In genomic region chr2:96538487-96539214, GRCh38 we compare ENCODE assay signal across 1 cellular context.
TF ChIP-seq lines count a peak whose summit lies in the region.

No MANE protein-coding gene starts in this region.

TF ChIP-seq in H1, 55 proteins besides CTCF, POLR2A, EP300 and RAD21 (continued from another document):
- no peak for TF ChIP-seq USF2 (IDR thresholded peaks at IDR 0.05; ENCODE audit: low read length)
- no peak for TF ChIP-seq GTF2F1 (IDR thresholded peaks at IDR 0.05; ENCODE audit: borderline replicate concordance, low read depth, low read length)
- no peak for TF ChIP-seq NRF1 (IDR thresholded peaks at IDR 0.05; ENCODE audit: low read depth, low read length)
- TF ChIP-seq BRCA1 (IDR thresholded peaks at IDR 0.05; ENCODE audit: low read depth, low read length): no peak
- peak; percentile 12; the same call in 1 of the 2 replicates for TF ChIP-seq POLR2AphosphoS5 (IDR thresholded peaks at IDR 0.05; ENCODE audit: low read depth, low read length)
- TF ChIP-seq ATF2 (IDR thresholded peaks at IDR 0.05; ENCODE audit: low read length): no peak
- no peak for TF ChIP-seq RXRA (IDR thresholded peaks at IDR 0.05; ENCODE audit: insufficient read depth, low read depth, low read length)
- TF ChIP-seq SIX5 (IDR thresholded peaks at IDR 0.05; ENCODE audit: low read depth, low read length): no peak
- peak; percentile 68 for TF ChIP-seq CTBP2 (IDR thresholded peaks at IDR 0.05; ENCODE audit: borderline replicate concordance, insufficient read depth, insufficient read length, low read length)
- TF ChIP-seq CHD2 (IDR thresholded peaks at IDR 0.05; ENCODE audit: low read length): no peak
- peak; percentile 72 for TF ChIP-seq ASH2L (IDR thresholded peaks at IDR 0.05; ENCODE audit: low read length)
- peak; percentile 50 for TF ChIP-seq MAX (IDR thresholded peaks at IDR 0.05)
- no peak for TF ChIP-seq KDM5A (IDR thresholded peaks at IDR 0.05; ENCODE audit: low read length)
- TF ChIP-seq PHF8 (conservative IDR thresholded peaks at IDR 0.05; ENCODE audit: low read depth, low read length): no peak
- no peak for TF ChIP-seq KDM4A (IDR thresholded peaks at IDR 0.05; ENCODE audit: low read depth, low read length, severe bottlenecking)
- TF ChIP-seq SP1 (IDR thresholded peaks at IDR 0.05; ENCODE audit: low read depth, low read length): 0 out of 2 replicates have a peak, but pooled peaks have one; percentile 25
- no peak for TF ChIP-seq ZNF274 (IDR thresholded peaks at IDR 0.05; ENCODE audit: borderline replicate concordance, extremely low read depth, low read length)
- no peak for TF ChIP-seq RFX5 (IDR thresholded peaks at IDR 0.05; ENCODE audit: borderline replicate concordance, low read depth, low read length)
